1 cellular context compared by ENCODE assay signal in the genomic region with DNA sequence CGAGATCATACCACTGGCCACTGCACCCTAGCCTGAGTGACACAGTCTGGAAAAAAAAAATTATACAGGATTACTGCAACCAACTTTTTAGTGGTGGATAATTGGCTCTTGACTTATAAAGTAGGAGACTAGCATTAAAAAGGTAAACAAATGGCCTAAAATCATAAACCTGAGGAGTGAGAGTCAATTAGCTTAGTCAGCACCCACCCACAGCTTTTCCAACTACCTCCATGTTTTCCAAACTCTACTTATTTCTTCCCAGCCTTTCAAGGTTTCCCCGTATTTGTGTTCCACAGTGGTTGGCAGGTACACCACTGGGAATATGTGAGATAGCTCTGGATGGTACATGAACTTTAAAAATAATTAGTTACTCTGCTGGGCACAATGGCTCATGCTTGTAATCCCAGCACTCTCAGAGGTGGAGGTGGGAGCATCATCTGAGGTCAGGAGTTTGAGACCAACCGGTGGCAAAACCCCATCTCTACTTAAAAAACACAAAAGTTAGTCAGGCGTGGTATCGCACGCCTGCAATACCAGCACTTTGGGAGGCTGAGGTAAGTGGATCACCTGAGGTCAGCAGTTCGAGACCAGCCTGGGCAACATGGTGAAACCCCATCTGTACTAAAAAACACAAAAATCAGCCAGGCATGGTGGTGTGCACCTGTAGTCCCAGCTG.
TF ChIP-seq lines count a peak whose summit lies in the region.

No MANE protein-coding gene starts in this region.

TF ChIP-seq in GM23338, 12 proteins besides CTCF, POLR2A, EP300 and RAD21 (continued from another document):
- no peak for TF ChIP-seq NANOG (IDR thresholded peaks at IDR 0.05; ENCODE audit: borderline replicate concordance)
